Comparison of ENCODE assay signal across 34 cellular contexts in the genomic region with DNA sequence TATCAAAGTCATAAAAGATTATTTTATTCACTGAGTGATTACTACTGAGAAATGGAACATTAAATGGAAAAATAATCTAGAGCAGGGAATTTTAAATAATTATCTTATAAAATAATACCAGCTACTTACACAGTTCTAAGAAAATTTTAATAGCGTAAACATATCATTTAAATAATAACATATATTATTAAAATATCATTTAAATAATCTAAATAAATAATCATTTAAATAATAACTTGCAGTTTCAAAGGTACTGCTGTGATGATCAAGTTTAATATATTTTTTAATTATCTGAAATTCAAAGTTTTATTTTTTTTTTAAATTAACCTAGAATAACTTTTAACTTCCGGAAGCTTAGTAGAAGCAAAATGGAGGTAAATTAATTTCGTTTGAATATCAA.
"Had no signal": no experiment of that assay in that cellular context is flagged by ENCODE, and none has a peak within 500 bp of the region (broad histone marks: within the 10 kb centered on the region; RNA-seq: fewer than 3 reads in every experiment).

No MANE protein-coding gene starts in this region.

- FAIRE-seq: astrocyte, bronchial epithelial cell, endothelial cell of umbilical vein had no signal

- H3K27ac Mint-ChIP-seq: activated CD4-positive, alpha-beta memory T cell treated with anti-CD3 and anti-CD28 coated beads, Interleukin-2, amount 10 ng/mL, durations not matched to agents 7 days and 5 days; activated CD4-positive, alpha-beta T cell treated with anti-CD3 and anti-CD28 coated beads, Interleukin-2, amount 10 ng/mL, durations not matched to agents 7 days and 5 days; activated naive CD8-positive, alpha-beta T cell; activated T-cell treated with anti-CD3 and anti-CD28 coated beads, Interleukin-2, amount 50 U/mL, for 24 hours; activated T-cell treated with anti-CD3 and anti-CD28 coated beads, Interleukin-2, amount 50 U/mL, for 72 hours; activated T-helper 17 cell treated with anti-CD3 and anti-CD28 coated beads, Interleukin-2, amount 50 U/mL, for 72 hours; effector memory CD8-positive, alpha-beta T cell; T-helper 17 cell; T-helper 2 cell treated with Interferon-gamma antibody and Interleukin-4, amounts not matched to agents 5 μg/mL and 100 μg/mL, for 36 hours had no signal

- H3K27me3 Mint-ChIP-seq: activated CD4-positive, alpha-beta memory T cell treated with anti-CD3 and anti-CD28 coated beads, Interleukin-2, amount 10 ng/mL, durations not matched to agents 7 days and 5 days; activated CD4-positive, alpha-beta T cell treated with anti-CD3 and anti-CD28 coated beads, Interleukin-2, amount 10 ng/mL, durations not matched to agents 7 days and 5 days; activated naive CD8-positive, alpha-beta T cell; activated T-cell treated with anti-CD3 and anti-CD28 coated beads, Interleukin-2, amount 50 U/mL, for 24 hours; activated T-helper 17 cell treated with anti-CD3 and anti-CD28 coated beads, Interleukin-2, amount 50 U/mL, for 72 hours; central memory CD8-positive, alpha-beta T cell; effector memory CD8-positive, alpha-beta T cell; T-helper 17 cell had no signal

- H3K9me3 Mint-ChIP-seq: activated CD4-positive, alpha-beta memory T cell treated with anti-CD3 and anti-CD28 coated beads, Interleukin-2, amount 10 ng/mL, durations not matched to agents 7 days and 5 days; activated CD4-positive, alpha-beta T cell treated with anti-CD3 and anti-CD28 coated beads, Interleukin-2, amount 10 ng/mL, durations not matched to agents 7 days and 5 days; activated T-cell treated with anti-CD3 and anti-CD28 coated beads, Interleukin-2, amount 50 U/mL, for 24 hours; activated T-cell treated with anti-CD3 and anti-CD28 coated beads, Interleukin-2, amount 50 U/mL, for 72 hours; activated T-helper 17 cell treated with anti-CD3 and anti-CD28 coated beads, Interleukin-2, amount 50 U/mL, for 72 hours; central memory CD8-positive, alpha-beta T cell; effector memory CD8-positive, alpha-beta T cell; T-helper 2 cell treated with Interferon-gamma antibody and Interleukin-4, amounts not matched to agents 5 μg/mL and 100 μg/mL, for 36 hours had no signal

- H3K36me3 Mint-ChIP-seq: activated naive CD8-positive, alpha-beta T cell had no signal

- H3K4me1 ChIP-seq: esophagus squamous epithelium had no signal

- H3K27me3 ChIP-seq: brain microvascular endothelial cell, esophagus squamous epithelium had no signal

- ATAC-seq: activated T-cell treated with anti-CD3 and anti-CD28 coated beads, Interleukin-2, amount 50 U/mL, for 72 hours; activated T-helper 17 cell treated with anti-CD3 and anti-CD28 coated beads, Interleukin-2, amount 50 U/mL, for 72 hours; effector memory CD8-positive, alpha-beta T cell; T-helper 17 cell had no signal

- DNase-seq: activated CD4-positive, alpha-beta memory T cell treated with anti-CD3 and anti-CD28 coated beads, Interleukin-2, amount 10 ng/mL, durations not matched to agents 7 days and 5 days; activated CD4-positive, alpha-beta T cell treated with anti-CD3 and anti-CD28 coated beads for 1 hour; activated CD4-positive, alpha-beta T cell treated with anti-CD3 and anti-CD28 coated beads for 4 hours; activated CD4-positive, alpha-beta T cell treated with anti-CD3 and anti-CD28 coated beads, Interleukin-2, amount 10 ng/mL, durations not matched to agents 7 days and 5 days; activated CD4-positive, alpha-beta T cell treated with anti-CD3 and anti-CD28 coated beads, Interleukin-2, amount 50 U/mL, for 4 hours; activated CD8-positive, alpha-beta memory T cell treated with anti-CD3 and anti-CD28 coated beads, Interleukin-2, amount 50 U/mL, for 48 hours; activated effector memory CD4-positive, alpha-beta T cell treated with Interleukin-2 at 50 U/mL for 16 hours; activated gamma-delta T cell treated with Interleukin-2 at 50 U/mL for 16 hours; activated naive CD4-positive, alpha-beta T cell treated with anti-CD3 and anti-CD28 coated beads, Interleukin-2, amount 50 U/mL, for 16 hours; activated naive CD4-positive, alpha-beta T cell treated with Interleukin-2 at 50 U/mL for 16 hours; activated T-cell treated with anti-CD3 and anti-CD28 coated beads for 4 hours; activated T-cell treated with anti-CD3 and anti-CD28 coated beads, Interleukin-2, amount 50 U/mL, for 24 hours; activated T-cell treated with anti-CD3 and anti-CD28 coated beads, Interleukin-2, amount 50 U/mL, for 72 hours; amniotic stem cell; anterior cingulate cortex; brain microvascular endothelial cell; cortex of kidney; dermis blood vessel endothelial cell; effector CD4-positive, alpha-beta T cell; effector memory CD8-positive, alpha-beta T cell; esophagus squamous epithelium; foreskin melanocyte; head of caudate nucleus; T-helper 1 cell; T-helper 17 cell; T1000 had no signal

- H3K4me3 Mint-ChIP-seq: activated CD4-positive, alpha-beta memory T cell treated with anti-CD3 and anti-CD28 coated beads, Interleukin-2, amount 10 ng/mL, durations not matched to agents 7 days and 5 days; activated CD4-positive, alpha-beta T cell treated with anti-CD3 and anti-CD28 coated beads, Interleukin-2, amount 10 ng/mL, durations not matched to agents 7 days and 5 days; activated naive CD8-positive, alpha-beta T cell; activated T-cell treated with anti-CD3 and anti-CD28 coated beads, Interleukin-2, amount 50 U/mL, for 24 hours; activated T-cell treated with anti-CD3 and anti-CD28 coated beads, Interleukin-2, amount 50 U/mL, for 72 hours; activated T-helper 17 cell treated with anti-CD3 and anti-CD28 coated beads, Interleukin-2, amount 50 U/mL, for 72 hours; central memory CD8-positive, alpha-beta T cell; effector memory CD8-positive, alpha-beta T cell; T-helper 17 cell; T-helper 2 cell treated with Interferon-gamma antibody and Interleukin-4, amounts not matched to agents 5 μg/mL and 100 μg/mL, for 36 hours had no signal

- H3K4me1 Mint-ChIP-seq: activated CD4-positive, alpha-beta memory T cell treated with anti-CD3 and anti-CD28 coated beads, Interleukin-2, amount 10 ng/mL, durations not matched to agents 7 days and 5 days; activated CD4-positive, alpha-beta T cell treated with anti-CD3 and anti-CD28 coated beads, Interleukin-2, amount 10 ng/mL, durations not matched to agents 7 days and 5 days; activated T-helper 17 cell treated with anti-CD3 and anti-CD28 coated beads, Interleukin-2, amount 50 U/mL, for 72 hours; central memory CD8-positive, alpha-beta T cell; T-helper 17 cell had no signal

- H3K36me3 ChIP-seq: brain microvascular endothelial cell, esophagus squamous epithelium had no signal

- H3K9me3 ChIP-seq: esophagus squamous epithelium had no signal

- H3K27ac ChIP-seq: brain microvascular endothelial cell, epithelial cell of prostate, esophagus squamous epithelium had no signal

- H3K4me3 ChIP-seq: esophagus squamous epithelium had no signal
